1 cellular context compared by ENCODE assay signal in genomic region chr1:148402152-148403084, GRCh38.
TF ChIP-seq lines count a peak whose summit lies in the region.

No MANE protein-coding gene starts in this region.

TF ChIP-seq in K562, 482 proteins besides CTCF, POLR2A, EP300 and RAD21 (continued from another document and continues in another):
- TF ChIP-seq MGA (IDR thresholded peaks at IDR 0.05) (peak; percentile 49; the same call in 1 of the 2 replicates), GMEB1 (CRISPR knock-in tag; IDR thresholded peaks at IDR 0.05) (peak; percentile 10; the same call in 1 of the 2 replicates), SMAD4 (CRISPR knock-in tag; conservative IDR thresholded peaks at IDR 0.05) (peak; percentile 52), PATZ1 (CRISPR knock-in tag; IDR thresholded peaks at IDR 0.05; ENCODE audit: borderline replicate concordance) (peak; percentile 63; the same call in 1 of the 2 replicates), CREB1 (IDR thresholded peaks at IDR 0.05) (peak; percentile 69), CREB1 (CRISPR knock-in tag; IDR thresholded peaks at IDR 0.05) (peak; percentile 77), CTCFL (IDR thresholded peaks at IDR 0.05; ENCODE audit: borderline replicate concordance, insufficient read depth, low read depth, low read length, poor library complexity, severe bottlenecking) (peak; percentile 53), SMAD1 (IDR thresholded peaks at IDR 0.05; ENCODE audit: low read depth, low read length, partially characterized antibody) (peak; percentile 99), AFF1 (IDR thresholded peaks at IDR 0.05; ENCODE audit: low read depth in 1 of 2, partially characterized antibody in 2 of 2) (peak; percentile 38 to 61), ATF3 (IDR thresholded peaks at IDR 0.05) (peak; percentile 81), ATF3 (CRISPR knock-in tag; conservative IDR thresholded peaks at IDR 0.05) (0 out of 2 replicates have a peak, but pooled peaks have one; percentile 47), TFAP4 (CRISPR knock-in tag; IDR thresholded peaks at IDR 0.05; ENCODE audit: borderline replicate concordance) (peak; percentile 77), ZNF146 (CRISPR knock-in tag; IDR thresholded peaks at IDR 0.05; ENCODE audit: unreplicated experiment) (peak; percentile 25), E2F6 (IDR thresholded peaks at IDR 0.05; ENCODE audit: borderline replicate concordance in 1 of 2, extremely low read depth in 1 of 2, insufficient read depth in 1 of 2, insufficient read length in 1 of 2, low read depth in 1 of 2, low read length in 1 of 2, poor library complexity in 1 of 2, severe bottlenecking in 1 of 2) (peak in 1 of 2 experiments; percentile 36), HNRNPUL1 (IDR thresholded peaks at IDR 0.05; ENCODE audit: low read length) (peak; percentile 92), ZBED1 (IDR thresholded peaks at IDR 0.05) (peak; percentile 99), EP400 (IDR thresholded peaks at IDR 0.05) (peak; percentile 62), GABPA (tag; conservative IDR thresholded peaks at IDR 0.05; ENCODE audit: low read depth) (peak; percentile 86), YY1 (IDR thresholded peaks at IDR 0.05; ENCODE audit: borderline replicate concordance in 1 of 3, control insufficient read depth in 1 of 3, extremely low read depth in 1 of 3, insufficient read depth in 3 of 3, insufficient read length in 1 of 3, insufficient replicate concordance in 2 of 3, low read depth in 1 of 3, low read length in 2 of 3) (peak in 2 of 3 experiments; percentile 21 to 69), CHCHD3 (CRISPR knock-in tag; IDR thresholded peaks at IDR 0.05) (peak; percentile 98), BRD9 (IDR thresholded peaks at IDR 0.05; ENCODE audit: low read depth, partially characterized antibody) (peak; percentile 40), E2F3 (CRISPR knock-in tag; IDR thresholded peaks at IDR 0.05) (peak; percentile 42; the same call in 1 of the 2 replicates), FOXO4 (CRISPR knock-in tag; IDR thresholded peaks at IDR 0.05) (peak; percentile 54; the same call in 1 of the 2 replicates), ELF1 (tag; IDR thresholded peaks at IDR 0.05) (peak; percentile 82)
